In the genomic region with DNA sequence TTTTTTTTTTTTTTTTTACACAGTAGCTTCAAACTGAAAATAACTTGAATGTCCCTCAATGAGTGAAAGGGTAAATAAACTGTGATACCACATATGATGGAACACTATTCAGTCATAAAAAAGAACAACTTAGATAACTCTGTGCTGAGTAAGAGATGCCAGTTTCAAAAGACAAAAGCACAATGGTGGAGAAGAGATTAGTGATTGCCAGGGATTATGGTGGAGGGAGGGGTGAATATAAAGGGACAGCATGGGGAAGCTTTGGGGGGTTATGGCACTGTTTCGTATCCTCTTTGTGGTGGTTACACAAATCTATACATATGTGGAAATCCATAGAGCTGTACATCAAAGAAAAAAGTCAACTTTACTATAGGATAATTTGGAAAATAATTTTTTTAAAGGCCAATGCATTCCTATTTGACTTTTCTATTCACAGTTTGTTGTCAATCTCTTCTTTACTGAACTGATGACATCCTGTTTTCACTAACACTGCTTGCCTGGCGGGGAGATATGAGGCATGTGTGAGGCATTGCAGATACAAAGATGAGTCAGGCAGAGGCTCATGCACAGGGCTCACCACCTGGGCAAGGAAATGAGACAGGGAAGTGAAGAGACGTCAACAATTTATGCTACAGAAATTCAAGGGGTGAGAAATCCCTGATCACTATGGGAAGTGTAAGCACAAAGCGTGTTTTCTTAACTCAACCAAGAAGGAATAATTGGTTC, we compare ENCODE assay signal across 8 cellular contexts.
DNase-seq lines count a peak whose midpoint lies in the region; ATAC-seq and TF ChIP-seq lines count a peak whose summit lies in the region.

No MANE protein-coding gene starts in this region.

- ATAC-seq in GM18867 (IDR thresholded peaks at IDR 0.05; ENCODE audit: unreplicated experiment) (peak; percentile 85), HG02981 (IDR thresholded peaks at IDR 0.05; ENCODE audit: unreplicated experiment) (peak; percentile 86), natural killer cell (peak; percentile 43 to 73 (median 62)), left colon (no peak)
- peak; percentile 95 for ATAC-seq in activated naive CD8-positive, alpha-beta T cell treated with anti-CD3 and anti-CD28 coated beads, Interleukin-2, amount 50 U/mL, for 24 hours

- DNase-seq in SJCRH30 = peak in 1 of 2 experiments; percentile 24
- peak; percentile 56 for DNase-seq in activated naive CD8-positive, alpha-beta T cell treated with anti-CD3 and anti-CD28 coated beads, Interleukin-2, amount 50 U/mL, for 24 hours
- no peak for DNase-seq in natural killer cell
- DNase-seq in left colon = no peak
- DNase-seq in SKM-1 (lab: John Stamatoyannopoulos, UW; ENCODE audit: unreplicated experiment) = no peak
- no peak for DNase-seq in UCSD-AML1 (lab: John Stamatoyannopoulos, UW; ENCODE audit: unreplicated experiment)

- H3K4me1 ChIP-seq in SJCRH30 = peaks cover 17% of the 10 kb centered on the region

- H3K27ac ChIP-seq in SJCRH30 = peak overlapping the region; percentile 22; the same call in 1 of the 2 replicates

- no peaks in the 10 kb centered on the region for H3K36me3 ChIP-seq in SJCRH30

- TF ChIP-seq CTCF in natural killer cell (IDR thresholded peaks at IDR 0.05) = no peak

- H3K27me3 Mint-ChIP-seq in activated naive CD8-positive, alpha-beta T cell treated with anti-CD3 and anti-CD28 coated beads, Interleukin-2, amount 50 U/mL, for 24 hours = peaks cover 21% of the 10 kb centered on the region
- H3K27me3 Mint-ChIP-seq in natural killer cell (ENCODE audit: low read depth in 2 of 2) = peaks cover 7 to 40% of the 10 kb centered on the region in 2 donors

- H3K36me3 Mint-ChIP-seq in activated naive CD8-positive, alpha-beta T cell treated with anti-CD3 and anti-CD28 coated beads, Interleukin-2, amount 50 U/mL, for 24 hours (ENCODE audit: low read depth) = no peaks in the 10 kb centered on the region
- H3K36me3 Mint-ChIP-seq in natural killer cell = no peaks in the 10 kb centered on the region

- no peaks in the 10 kb centered on the region for H3K9me3 ChIP-seq in SJCRH30 (replicated peaks)

- H3K4me3 ChIP-seq in SJCRH30 = no peak overlapping the region

- H3K27ac Mint-ChIP-seq in activated naive CD8-positive, alpha-beta T cell treated with anti-CD3 and anti-CD28 coated beads, Interleukin-2, amount 50 U/mL, for 24 hours = peak overlapping the region; percentile 89
- H3K27ac Mint-ChIP-seq in natural killer cell = no peak overlapping the region

- peaks cover 42% of the 10 kb centered on the region for H3K4me1 Mint-ChIP-seq in activated naive CD8-positive, alpha-beta T cell treated with anti-CD3 and anti-CD28 coated beads, Interleukin-2, amount 50 U/mL, for 24 hours
- peaks cover 0 to 4% of the 10 kb centered on the region in 2 donors for H3K4me1 Mint-ChIP-seq in natural killer cell

- intact Hi-C loops in natural killer cell (cut with micrococcal nuclease) = no loop called here
- intact Hi-C loops in left colon (cut with DNase I, micrococcal nuclease) = loop anchor here in 1 of 2 donors (10.0 kb wide), 1 partner anchor 624 kb away; no protein-coding TSS in a partner anchor

- no peaks in the 10 kb centered on the region for H3K27me3 ChIP-seq in SJCRH30

- peak overlapping the region; percentile 47 for H3K4me3 Mint-ChIP-seq in activated naive CD8-positive, alpha-beta T cell treated with anti-CD3 and anti-CD28 coated beads, Interleukin-2, amount 50 U/mL, for 24 hours
- H3K4me3 Mint-ChIP-seq in natural killer cell = no peak overlapping the region

- no peaks in the 10 kb centered on the region for H3K9me3 Mint-ChIP-seq in activated naive CD8-positive, alpha-beta T cell treated with anti-CD3 and anti-CD28 coated beads, Interleukin-2, amount 50 U/mL, for 24 hours
- H3K9me3 Mint-ChIP-seq in natural killer cell = no peaks in the 10 kb centered on the region
